Comparison of ENCODE assay signal across 8 cellular contexts in the genomic region with DNA sequence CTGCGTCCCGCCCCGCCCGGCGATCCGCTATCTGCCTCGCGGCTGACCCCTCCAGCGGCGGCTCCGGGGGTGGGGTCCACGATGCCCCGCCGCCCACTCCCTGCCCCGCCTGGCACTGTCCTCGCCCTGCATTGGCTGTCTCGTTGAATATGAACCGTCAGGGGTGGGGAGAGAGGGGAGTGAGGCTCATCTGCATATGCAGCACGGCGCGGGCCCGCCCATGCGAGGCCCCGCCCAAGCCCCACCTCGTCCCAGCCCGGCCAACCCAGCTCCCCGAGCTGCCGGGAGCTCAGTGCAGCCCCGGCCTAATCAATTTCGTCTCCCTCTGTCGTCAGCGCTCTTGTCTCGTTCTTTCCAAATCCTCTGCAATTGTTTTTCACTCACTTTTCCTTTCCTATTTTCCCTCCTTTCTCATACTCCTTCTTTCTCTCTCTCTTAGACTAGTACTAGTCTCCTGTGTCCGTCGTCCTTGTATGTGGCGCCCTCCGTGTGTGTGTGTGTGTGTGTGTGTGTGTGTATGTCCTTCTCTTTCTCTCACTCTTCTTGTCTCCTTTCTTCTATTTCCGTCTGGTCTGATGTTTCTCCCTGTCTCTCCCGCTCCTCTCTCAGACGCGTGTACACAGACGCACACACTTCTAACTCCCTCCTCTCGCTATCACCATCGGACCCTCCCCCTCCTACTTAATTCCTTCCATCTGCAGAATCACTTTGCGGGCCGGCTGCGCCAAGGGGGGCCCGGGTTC. TPM values are rescaled to one million over a fixed set of nuclear protein-coding genes. Genes with fewer than 3 reads are reported as not detected.
DNase-seq lines count a peak whose midpoint lies in the region; ATAC-seq and TF ChIP-seq lines count a peak whose summit lies in the region.

No MANE protein-coding gene starts in this region.

- H3K4me1 Mint-ChIP-seq in activated CD4-positive, alpha-beta T cell treated with anti-CD3 and anti-CD28 coated beads for 36 hours, result peaks cover 16% of the 10 kb centered on the region

- no peaks in the 10 kb centered on the region for H3K9me3 Mint-ChIP-seq in activated CD4-positive, alpha-beta T cell treated with anti-CD3 and anti-CD28 coated beads for 36 hours (ENCODE audit: low read depth)

- intact Hi-C loops in activated CD4-positive, alpha-beta T cell treated with anti-CD3 and anti-CD28 coated beads for 36 hours (cut with DNase I, micrococcal nuclease), result loop anchor here (1.0 to 10.0 kb wide), 9 partner anchors 99 to 1417 kb away; a partner anchor contains a TSS

- CTCF ChIA-PET in activated CD4-positive, alpha-beta T cell treated with anti-CD3 and anti-CD28 coated beads for 36 hours (lab: Charles Lee), result interaction anchor here (1.0 to 1.3 kb wide), 3 partner anchors 55 to 200 kb away, joined by 3 to 7 read pairs (median 4); no protein-coding TSS in a partner anchor

- TF ChIP-seq CTCF in AG09319 (IDR thresholded peaks at IDR 0.05; ENCODE audit: low read depth, low read length), result no peak; the same call in 1 of the 2 replicates
- TF ChIP-seq CTCF in choroid plexus epithelial cell (conservative IDR thresholded peaks at IDR 0.05; ENCODE audit: low read depth, low read length), result no peak
- TF ChIP-seq CTCF in kidney epithelial cell (IDR thresholded peaks at IDR 0.05; ENCODE audit: insufficient read depth, low read length, poor library complexity, severe bottlenecking), result no peak

- peaks cover 1% of the 10 kb centered on the region for H3K36me3 ChIP-seq in kidney epithelial cell (ENCODE audit: control insufficient read depth, insufficient read depth, low read length)

- DNase-seq in AG09319 (ENCODE audit: extremely low read depth, low read depth), result peak; percentile 98
- peak; percentile 97 for DNase-seq in NCI-H510A (lab: John Stamatoyannopoulos, UW)
- peak; percentile 93 for DNase-seq in activated CD4-positive, alpha-beta T cell treated with anti-CD3 and anti-CD28 coated beads for 36 hours
- peak; percentile 100 for DNase-seq in choroid plexus epithelial cell (ENCODE audit: low read depth)
- peak; percentile 92 for DNase-seq in kidney epithelial cell (ENCODE audit: low read depth)
- DNase-seq in stimulated activated CD4-positive, alpha-beta T cell treated with anti-CD3 and anti-CD28 coated beads, Interleukin-15, amount 100 ng/mL, for 1 hour (ENCODE audit: low read depth in 1 of 2, low spot score in 1 of 2), result peak; percentile 88 to 89

- ATAC-seq in GM19043 (IDR thresholded peaks at IDR 0.05; ENCODE audit: low read depth, unreplicated experiment) (peak; percentile 92), HG03378 (IDR thresholded peaks at IDR 0.05; ENCODE audit: unreplicated experiment) (peak; percentile 94)
- ATAC-seq in activated CD4-positive, alpha-beta T cell treated with anti-CD3 and anti-CD28 coated beads for 36 hours, result peak; percentile 97

- no peaks in the 10 kb centered on the region for H3K27me3 ChIP-seq in kidney epithelial cell (ENCODE audit: control insufficient read depth, insufficient read depth, low read length)

- H3K27me3 Mint-ChIP-seq in activated CD4-positive, alpha-beta T cell treated with anti-CD3 and anti-CD28 coated beads for 36 hours, result peaks cover 7% of the 10 kb centered on the region

- POLR2A ChIA-PET in activated CD4-positive, alpha-beta T cell treated with anti-CD3 and anti-CD28 coated beads for 36 hours (lab: Charles Lee), result no interaction called here

- H3K4me3 ChIP-seq in choroid plexus epithelial cell (ENCODE audit: low read depth, low read length) (peak overlapping the region; percentile 81), kidney epithelial cell (ENCODE audit: low read depth, low read length) (peak overlapping the region; percentile 27)

- no peaks in the 10 kb centered on the region for H3K36me3 Mint-ChIP-seq in activated CD4-positive, alpha-beta T cell treated with anti-CD3 and anti-CD28 coated beads for 36 hours (ENCODE audit: low read depth)

- no peak overlapping the region for H3K27ac Mint-ChIP-seq in activated CD4-positive, alpha-beta T cell treated with anti-CD3 and anti-CD28 coated beads for 36 hours

- H3K4me3 Mint-ChIP-seq in activated CD4-positive, alpha-beta T cell treated with anti-CD3 and anti-CD28 coated beads for 36 hours, result peak overlapping the region; percentile 61

RNA-seq across cellular contexts. Expression of a gene that starts 0.5 kb away (rescaled TPM):
- under 1 TPM; 0.53 to 0.75 TPM for total RNA-seq in activated CD4-positive, alpha-beta T cell treated with anti-CD3 and anti-CD28 coated beads for 36 hours
- 6.2 and 8.6 TPM in 2 replicates for total RNA-seq in kidney epithelial cell

Comparison
In these comparisons a context has a peak if more than half of its experiments do, and no peak if none do; other contexts are left out.
1. Peak in every context shown above with its lines: DNase-seq, ATAC-seq and H3K4me3 ChIP-seq.